In the genomic region with DNA sequence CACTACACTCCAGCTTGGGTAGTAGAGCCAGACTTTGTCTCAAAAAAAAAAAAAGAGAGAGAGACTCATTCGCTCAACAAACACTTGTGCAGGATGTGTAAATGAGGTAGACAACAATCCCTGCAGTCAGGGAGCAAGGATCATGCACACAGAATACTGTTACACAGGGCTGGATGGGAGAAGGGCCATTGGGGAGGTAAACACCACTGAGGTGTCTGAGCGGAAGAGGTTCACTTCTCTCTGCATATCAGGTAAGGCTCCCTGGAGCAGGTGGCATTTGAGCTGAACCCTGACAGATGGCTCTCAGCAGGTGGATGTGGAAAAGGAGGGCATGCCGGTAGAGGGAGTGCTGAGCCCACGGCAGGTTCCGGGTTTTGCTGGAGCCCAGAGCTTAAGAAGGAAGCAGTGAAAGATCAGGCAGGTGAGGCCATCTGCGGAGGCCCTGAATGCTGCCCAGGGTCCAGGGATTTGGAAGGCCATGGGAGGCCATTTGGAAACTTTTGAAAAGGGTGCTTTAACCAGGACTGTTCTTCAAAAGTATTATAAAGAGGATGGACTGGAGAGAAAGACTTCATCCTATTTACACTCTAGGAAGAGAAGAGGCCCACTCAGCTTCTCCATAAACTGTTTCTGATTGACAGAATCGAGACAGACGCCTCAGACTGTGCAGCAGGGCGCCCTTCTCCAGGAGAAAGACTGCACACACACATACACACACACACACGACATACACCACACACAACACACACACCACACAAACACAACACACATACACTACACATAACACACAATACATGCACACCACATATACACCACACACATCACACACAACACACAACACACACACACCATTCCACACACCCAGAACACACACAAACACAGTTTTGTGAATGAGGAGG, we compare ENCODE assay signal across 1 cellular context.
TF ChIP-seq lines count a peak whose summit lies in the region.

No MANE protein-coding gene starts in this region.

TF ChIP-seq in HepG2, 621 proteins besides CTCF, POLR2A, EP300 and RAD21 (continued from another document):
- peak; percentile 29; the same call in 1 of the 2 replicates for TF ChIP-seq HNF1A (IDR thresholded peaks at IDR 0.05; ENCODE audit: low read depth)
- TF ChIP-seq HNF1A (CRISPR knock-in tag; IDR thresholded peaks at IDR 0.05; ENCODE audit: borderline replicate concordance), result no peak
- no peak for TF ChIP-seq GTF3A (CRISPR knock-in tag; conservative IDR thresholded peaks at IDR 0.05)
- peak; percentile 23; the same call in 1 of the 2 replicates for TF ChIP-seq ZKSCAN8 (CRISPR knock-in tag; IDR thresholded peaks at IDR 0.05; ENCODE audit: borderline replicate concordance)
- 0 out of 2 replicates have a peak, but pooled peaks have one; percentile 35 for TF ChIP-seq ZNF121 (CRISPR knock-in tag; IDR thresholded peaks at IDR 0.05)
TF ChIP-seq in HepG2: peak in this region for 80.
